In the genomic region with DNA sequence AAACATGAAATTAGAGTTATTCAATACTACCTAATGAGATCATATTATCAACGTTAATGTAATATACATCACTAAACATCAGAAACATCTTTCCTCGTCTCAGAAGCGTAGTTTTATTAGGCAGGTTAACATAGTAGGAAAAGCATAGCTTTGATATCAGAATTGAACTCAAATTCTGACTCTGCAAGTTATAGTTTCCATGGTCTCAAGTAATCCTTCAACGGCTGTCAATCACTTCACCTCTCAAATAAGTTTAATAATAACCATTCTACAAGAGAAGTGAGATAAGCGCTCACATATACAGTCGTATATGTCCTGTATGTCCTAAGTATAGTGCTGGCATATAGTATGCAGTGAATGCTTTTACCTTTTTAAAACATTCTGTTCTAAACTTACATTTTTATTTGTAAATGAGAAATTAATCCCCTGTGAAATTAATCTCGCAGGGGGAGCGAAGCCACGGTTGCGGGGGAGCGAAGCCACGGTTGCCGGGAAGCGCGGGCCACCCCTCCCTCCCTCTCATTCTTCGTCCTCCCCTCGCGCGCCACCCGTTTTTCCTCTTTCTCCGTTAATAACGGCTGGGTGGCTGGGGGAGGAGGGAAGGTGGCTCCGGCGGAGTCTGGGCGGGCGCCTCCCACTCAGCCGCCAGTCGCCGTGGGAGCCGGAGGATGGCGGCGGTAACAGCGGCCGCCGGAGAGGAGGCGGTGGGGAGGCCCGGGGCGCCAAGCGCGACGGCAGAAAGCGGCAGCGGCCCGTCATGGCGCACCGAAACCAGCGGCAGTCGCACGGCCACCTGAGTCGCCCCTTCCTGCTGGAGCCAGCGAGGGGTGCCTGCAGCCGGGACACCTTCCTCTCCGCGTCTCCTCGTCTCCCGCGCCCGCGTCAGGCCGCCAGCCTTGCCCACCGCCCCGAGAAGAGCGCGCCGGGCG, we compare ENCODE assay signal across 8 cellular contexts.
A peak's percentile ranks its signal among the peaks of the same experiment; 100 is the strongest.
DNase-seq lines count a peak whose midpoint lies in the region; ATAC-seq and TF ChIP-seq lines count a peak whose summit lies in the region.
"Not testable (repeated sequence)": the region's sequence is repeated elsewhere in the genome, so short reads cannot be mapped to it uniquely, and the experiment has no call there.

No MANE protein-coding gene starts in this region.

- DNase-seq in COR-L47 (lab: John Stamatoyannopoulos, UW) (peak; percentile 8), GM20000 (ENCODE audit: low spot score) (peak; percentile 61), NCI-H748 (lab: John Stamatoyannopoulos, UW; ENCODE audit: unreplicated experiment) (peak; percentile 68), right lobe of liver (peak; percentile 60 to 68 (median 63))
- DNase-seq in activated CD8-positive, alpha-beta T cell treated with anti-CD3 and anti-CD28 coated beads, Interleukin-2, amount 10 ng/mL, durations not matched to agents 7 days and 5 days: peak; percentile 53
- peak; percentile 2 to 8 (median 5) for DNase-seq in effector memory CD8-positive, alpha-beta T cell
- DNase-seq in stimulated activated CD4-positive, alpha-beta T cell treated with anti-CD3 and anti-CD28 coated beads, Interleukin-4, amount 100 ng/mL, for 1 hour: peak; percentile 52

- intact Hi-C loops in right lobe of liver (cut with DNase I): not testable (repeated sequence)

- ATAC-seq in HG03457 (IDR thresholded peaks at IDR 0.05; ENCODE audit: unreplicated experiment) (peak; percentile 43), right lobe of liver (peak; percentile 82 to 91 (median 86))
- ATAC-seq in activated CD8-positive, alpha-beta T cell treated with anti-CD3 and anti-CD28 coated beads, Interleukin-2, amount 10 ng/mL, durations not matched to agents 7 days and 5 days: peak; percentile 80
- ATAC-seq in effector memory CD8-positive, alpha-beta T cell (replicated peaks): peak; percentile 65

- not testable (repeated sequence) for H3K9me3 Mint-ChIP-seq in activated CD8-positive, alpha-beta T cell treated with anti-CD3 and anti-CD28 coated beads, Interleukin-2, amount 10 ng/mL, durations not matched to agents 7 days and 5 days (ENCODE audit: insufficient read depth); effector memory CD8-positive, alpha-beta T cell

- TF ChIP-seq POLR2A in right lobe of liver (IDR thresholded peaks at IDR 0.05): not testable (repeated sequence)

- not testable (repeated sequence) for TF ChIP-seq CTCF in GM20000 (IDR thresholded peaks at IDR 0.05; ENCODE audit: extremely low read depth, missing control alignments); right lobe of liver (IDR thresholded peaks at IDR 0.05)

- CTCF ChIA-PET in activated CD8-positive, alpha-beta T cell treated with anti-CD3 and anti-CD28 coated beads, Interleukin-2, amount 10 ng/mL, durations not matched to agents 7 days and 5 days (lab: Charles Lee): not testable (repeated sequence)

- peaks cover 15% of the 10 kb centered on the region for H3K4me1 Mint-ChIP-seq in activated CD8-positive, alpha-beta T cell treated with anti-CD3 and anti-CD28 coated beads, Interleukin-2, amount 10 ng/mL, durations not matched to agents 7 days and 5 days (ENCODE audit: low read depth)
- H3K4me1 Mint-ChIP-seq in effector memory CD8-positive, alpha-beta T cell (ENCODE audit: low read depth in 2 of 2): not testable (repeated sequence)

- H3K4me3 ChIP-seq in right lobe of liver: peak overlapping the region; percentile 75 to 81 (median 79)

- 3% methylated on average over 20 of the region's 66 CpGs for WGBS in right lobe of liver (ENCODE audit: insufficient coverage, low coverage, low lambda C conversion rate, missing lambda C conversion rate)

- not testable (repeated sequence) for H3K27me3 ChIP-seq in right lobe of liver

- not testable (repeated sequence) for H3K36me3 ChIP-seq in right lobe of liver

- peaks cover 0 to 12% (median 0%) of the 10 kb centered on the region in 4 donors for H3K4me1 ChIP-seq in right lobe of liver

- POLR2A ChIA-PET in activated CD8-positive, alpha-beta T cell treated with anti-CD3 and anti-CD28 coated beads, Interleukin-2, amount 10 ng/mL, durations not matched to agents 7 days and 5 days (lab: Charles Lee): not testable (repeated sequence)

- H3K27me3 Mint-ChIP-seq in activated CD8-positive, alpha-beta T cell treated with anti-CD3 and anti-CD28 coated beads, Interleukin-2, amount 10 ng/mL, durations not matched to agents 7 days and 5 days (ENCODE audit: low read depth): peaks cover 16% of the 10 kb centered on the region
- peaks cover 37 to 46% of the 10 kb centered on the region in 2 donors for H3K27me3 Mint-ChIP-seq in effector memory CD8-positive, alpha-beta T cell

- not testable (repeated sequence) for H3K9me3 ChIP-seq in right lobe of liver

- not testable (repeated sequence) for H3K27ac Mint-ChIP-seq in activated CD8-positive, alpha-beta T cell treated with anti-CD3 and anti-CD28 coated beads, Interleukin-2, amount 10 ng/mL, durations not matched to agents 7 days and 5 days; effector memory CD8-positive, alpha-beta T cell

- H3K4me3 Mint-ChIP-seq in activated CD8-positive, alpha-beta T cell treated with anti-CD3 and anti-CD28 coated beads, Interleukin-2, amount 10 ng/mL, durations not matched to agents 7 days and 5 days: peak overlapping the region; percentile 74
- H3K4me3 Mint-ChIP-seq in effector memory CD8-positive, alpha-beta T cell: peak overlapping the region; percentile 73 to 81

- H3K27ac ChIP-seq in right lobe of liver: peak overlapping the region; percentile 78 to 87 (median 80)

- not testable (repeated sequence) for H3K36me3 Mint-ChIP-seq in activated CD8-positive, alpha-beta T cell treated with anti-CD3 and anti-CD28 coated beads, Interleukin-2, amount 10 ng/mL, durations not matched to agents 7 days and 5 days (ENCODE audit: low read depth); effector memory CD8-positive, alpha-beta T cell (ENCODE audit: insufficient read depth)

Comparison
In these comparisons a context has a peak if more than half of its experiments do, and no peak if none do; other contexts are left out.
1. Peak in every context shown above with its lines: DNase-seq, ATAC-seq, H3K4me3 ChIP-seq and H3K27ac ChIP-seq.
2. DNase-seq: peak in every context shown above with its lines; median percentile 68 in NCI-H748; 63 in right lobe of liver; 61 in GM20000; 53 in activated CD8-positive, alpha-beta T cell treated with anti-CD3 and anti-CD28 coated beads, Interleukin-2, amount 10 ng/mL, durations not matched to agents 7 days and 5 days; 52 in stimulated activated CD4-positive, alpha-beta T cell treated with anti-CD3 and anti-CD28 coated beads, Interleukin-4, amount 100 ng/mL, for 1 hour; 8 in COR-L47; 5 in effector memory CD8-positive, alpha-beta T cell.